21 cellular contexts compared by ENCODE assay signal in genomic region chr12:47955059-47955458, GRCh38. TPM values are rescaled to one million over a fixed set of nuclear protein-coding genes. Genes with fewer than 3 reads are reported as not detected.
DNase-seq lines count a peak whose midpoint lies in the region; ATAC-seq, FAIRE-seq and TF ChIP-seq lines count a peak whose summit lies in the region.
"Had no signal": no experiment of that assay in that cellular context is flagged by ENCODE, and none has a peak within 500 bp of the region (broad histone marks: within the 10 kb centered on the region; RNA-seq: fewer than 3 reads in every experiment).

No MANE protein-coding gene starts in this region.

- no peak for TF ChIP-seq RAD21 in liver (IDR thresholded peaks at IDR 0.05)
- TF ChIP-seq RAD21 in HepG2 (CRISPR knock-in tag; IDR thresholded peaks at IDR 0.05): no peak

- H3K9me3 ChIP-seq in liver (ENCODE audit: control insufficient read depth in 4 of 4, low read length in 3 of 4) (no peaks in the 10 kb centered on the region), HepG2 (ENCODE audit: low read length) (peaks cover 12% of the 10 kb centered on the region; the same call in 1 of the 2 replicates), trophoblast cell (ENCODE audit: insufficient read depth, low read depth, low read length) (peaks cover 9% of the 10 kb centered on the region)
- no peaks in the 10 kb centered on the region for H3K9me3 ChIP-seq in CD4-positive, alpha-beta T cell (ENCODE audit: control insufficient read depth, low read length)

- H2AK5ac ChIP-seq in trophoblast cell (ENCODE audit: low read length): no peak overlapping the region

- H3K27ac Mint-ChIP-seq in activated naive CD4-positive, alpha-beta T cell treated with anti-CD3 and anti-CD28 coated beads for 36 hours: no peak overlapping the region
- H3K27ac Mint-ChIP-seq in CD4-positive, alpha-beta T cell: no peak overlapping the region
- H3K27ac Mint-ChIP-seq: CD14-positive monocyte; CD8-positive, alpha-beta T cell; HFFc6 had no signal

- H3K9ac ChIP-seq in liver (ENCODE audit: low read depth in 1 of 2, low read length in 2 of 2) (no peak overlapping the region), HepG2 (ENCODE audit: insufficient read depth, low read depth, low read length) (no peak overlapping the region), trophoblast cell (ENCODE audit: low read length) (no peak overlapping the region)
- H3K9ac ChIP-seq: BLaER1, GM23248 had no signal

- H2BK120ac ChIP-seq in trophoblast cell (ENCODE audit: insufficient read depth, low read length, poor library complexity): peak overlapping the region; percentile 12

- no peak overlapping the region for H3K14ac ChIP-seq in trophoblast cell (ENCODE audit: low read length)

- no peak overlapping the region for H3K4me2 ChIP-seq in HepG2 (ENCODE audit: low read depth, low read length)
- no peak overlapping the region for H3K4me2 ChIP-seq in trophoblast cell (ENCODE audit: low read length)
- H3K4me2 ChIP-seq: A549, BLaER1 had no signal

- intact Hi-C loops in HepG2 (cut with micrococcal nuclease; ENCODE audit: unreplicated experiment): no loop called here
- intact Hi-C loops in activated naive CD4-positive, alpha-beta T cell treated with anti-CD3 and anti-CD28 coated beads for 36 hours (cut with micrococcal nuclease): no loop called here
- intact Hi-C loops in CD4-positive, alpha-beta T cell (cut with DNase I, micrococcal nuclease): no loop called here

- no peak for TF ChIP-seq CTCF in liver (IDR thresholded peaks at IDR 0.05; ENCODE audit: low read depth, low read length, missing input control)
- TF ChIP-seq CTCF in HepG2 (CRISPR knock-in tag; IDR thresholded peaks at IDR 0.05): no peak
- no peak for TF ChIP-seq CTCF in CD4-positive, alpha-beta T cell (IDR thresholded peaks at IDR 0.05)

- H2AFZ ChIP-seq in HepG2 (ENCODE audit: low read length): no peak overlapping the region
- H2AFZ ChIP-seq in trophoblast cell (ENCODE audit: insufficient read depth, low read length, poor library complexity): no peak overlapping the region
- H2AFZ ChIP-seq: GM23248 had no signal

- no peaks in the 10 kb centered on the region for H3K4me1 Mint-ChIP-seq in activated naive CD4-positive, alpha-beta T cell treated with anti-CD3 and anti-CD28 coated beads for 36 hours (ENCODE audit: low read depth)
- no peaks in the 10 kb centered on the region for H3K4me1 Mint-ChIP-seq in CD4-positive, alpha-beta T cell (ENCODE audit: low read depth)
- H3K4me1 Mint-ChIP-seq: CD14-positive monocyte had no signal

- H3K4me1 ChIP-seq in liver (ENCODE audit: control insufficient read depth in 4 of 4, insufficient read depth in 4 of 4, low read length in 3 of 4): peaks cover 0 to 3% (median 2%) of the 10 kb centered on the region in 4 donors
- peaks cover 26% of the 10 kb centered on the region for H3K4me1 ChIP-seq in HepG2 (ENCODE audit: insufficient read depth, low read length)
- peaks cover 30 to 40% of the 10 kb centered on the region in 2 experiments for H3K4me1 ChIP-seq in trophoblast cell (ENCODE audit: control insufficient read depth in 1 of 2, insufficient read depth in 2 of 2, low read length in 2 of 2)
- H3K4me1 ChIP-seq: A549 had no signal

- H3K27me3 ChIP-seq in liver (ENCODE audit: control insufficient read depth in 4 of 4, insufficient read depth in 4 of 4, low read length in 3 of 4): no peaks in the 10 kb centered on the region
- H3K27me3 ChIP-seq in HepG2 (ENCODE audit: control insufficient read depth in 1 of 2, insufficient read depth in 2 of 2, low read length in 2 of 2): peaks cover 1 to 29% of the 10 kb centered on the region in 2 experiments; a peak in 3 of 5 replicates
- H3K27me3 ChIP-seq in trophoblast cell (ENCODE audit: insufficient read depth, low read length): no peaks in the 10 kb centered on the region
- no peaks in the 10 kb centered on the region for H3K27me3 ChIP-seq in CD4-positive, alpha-beta T cell (ENCODE audit: control insufficient read depth, insufficient read depth, low read length)
- H3K27me3 ChIP-seq: BLaER1 had no signal

- in situ Hi-C loops in HepG2 (cut with HindIII; ENCODE audit: extremely low pct_ligation_motif_present, low pct_unique_long_range_greater_than_20kb): no loop called here

- no peak overlapping the region for H3K27ac ChIP-seq in liver (ENCODE audit: low read depth in 1 of 2, low read length in 2 of 2)
- H3K27ac ChIP-seq in HepG2 (ENCODE audit: extremely low read length, insufficient read depth, low read length): no peak overlapping the region
- no peak overlapping the region for H3K27ac ChIP-seq in trophoblast cell (ENCODE audit: low read depth, low read length)
- no peak overlapping the region for H3K27ac ChIP-seq in CD4-positive, alpha-beta T cell (ENCODE audit: low read depth, low read length)
- H3K27ac ChIP-seq: 22Rv1, A549, BLaER1, GM23248 had no signal

- no peak overlapping the region for H3K4me3 Mint-ChIP-seq in activated naive CD4-positive, alpha-beta T cell treated with anti-CD3 and anti-CD28 coated beads for 36 hours
- no peak overlapping the region for H3K4me3 Mint-ChIP-seq in CD4-positive, alpha-beta T cell
- H3K4me3 Mint-ChIP-seq: CD14-positive monocyte; CD8-positive, alpha-beta T cell; HFFc6 had no signal

- TF ChIP-seq EP300 in HepG2 (IDR thresholded peaks at IDR 0.05; ENCODE audit: low read depth in 2 of 2, low read length in 2 of 2) (no peak), HepG2 (CRISPR knock-in tag; IDR thresholded peaks at IDR 0.05; ENCODE audit: borderline replicate concordance) (no peak)

- POLR2A ChIA-PET in HepG2 (lab: Yijun Ruan, JAX): no interaction called here
- POLR2A ChIA-PET in CD4-positive, alpha-beta T cell (lab: Charles Lee): no interaction called here

- H3K79me2 ChIP-seq in HepG2 (ENCODE audit: insufficient read depth, low read length) (no peaks in the 10 kb centered on the region), trophoblast cell (ENCODE audit: control insufficient read depth, insufficient read depth, low read length, poor library complexity) (peaks cover 2% of the 10 kb centered on the region)

- H4K20me1 ChIP-seq in HepG2 (ENCODE audit: insufficient read depth, low read length): no peaks in the 10 kb centered on the region
- H4K20me1 ChIP-seq: BLaER1 had no signal

- no peaks in the 10 kb centered on the region for H3K36me3 ChIP-seq in liver (ENCODE audit: control insufficient read depth in 4 of 4, insufficient read depth in 3 of 4, low read depth in 1 of 4, low read length in 3 of 4)
- H3K36me3 ChIP-seq in HepG2 (replicated peaks in 1 of 2; ENCODE audit: control insufficient read depth in 1 of 2, insufficient read depth in 2 of 2, low read length in 2 of 2): no peaks in the 10 kb centered on the region
- H3K36me3 ChIP-seq in trophoblast cell (ENCODE audit: control insufficient read depth in 1 of 2, insufficient read depth in 2 of 2, low read length in 2 of 2): no peaks in the 10 kb centered on the region
- H3K36me3 ChIP-seq: BLaER1 had no signal

- peaks cover 23% of the 10 kb centered on the region for H3K79me1 ChIP-seq in trophoblast cell (ENCODE audit: low read length)

- no TSS peak for BruUV-seq in HepG2 (replicated peaks; lab: Mats Ljungman, UMichigan)

- no peak for TF ChIP-seq POLR2A in HepG2 (IDR thresholded peaks at IDR 0.05; ENCODE audit: insufficient read depth in 1 of 2, low read depth in 2 of 2, low read length in 2 of 2)

- CTCF ChIA-PET in HepG2 (lab: Yijun Ruan, JAX; ENCODE audit: low intra/inter-chr PET ratio, low total read pairs): no interaction called here
- CTCF ChIA-PET in activated naive CD4-positive, alpha-beta T cell treated with anti-CD3 and anti-CD28 coated beads for 36 hours (lab: Charles Lee): interaction anchor here (3.3 kb wide), 1 partner anchor 8 kb away, joined by 12 read pairs; the partner anchor contains the start of gene TMEM106C
- CTCF ChIA-PET in CD4-positive, alpha-beta T cell (lab: Charles Lee): interaction anchor here (1.1 to 1.3 kb wide), 2 partner anchors 8 to 50 kb away, joined by 3 to 6 read pairs; partner anchors contain the start of genes TMEM106C and VDR

- no peak overlapping the region for H2BK5ac ChIP-seq in trophoblast cell (ENCODE audit: low read depth, low read length, poor library complexity)

- no peak overlapping the region for H3K23ac ChIP-seq in trophoblast cell (ENCODE audit: low read length)

- no peak overlapping the region for H4K8ac ChIP-seq in trophoblast cell (ENCODE audit: low read depth, low read length)

- H4K91ac ChIP-seq in trophoblast cell (ENCODE audit: low read depth, low read length): no peak overlapping the region

- ATAC-seq in HepG2 (no peak), HG02884 (IDR thresholded peaks at IDR 0.05; ENCODE audit: unreplicated experiment) (no peak)
- no peak for ATAC-seq in CD4-positive, alpha-beta T cell (ENCODE audit: poor library complexity)
- ATAC-seq: A549; CD8-positive, alpha-beta T cell had no signal

- DNase-seq in HepG2 (ENCODE audit: low spot score) (no peak), left kidney (ENCODE audit: low read depth, low spot score) (peak; percentile 54), trophoblast cell (no peak)
- no peak for DNase-seq in activated naive CD4-positive, alpha-beta T cell treated with anti-CD3 and anti-CD28 coated beads for 36 hours
- no peak for DNase-seq in CD4-positive, alpha-beta T cell
- DNase-seq: AML-193; CD8-positive, alpha-beta T cell; COR-L47; GM23248; HCEC 1CT had no signal

- FAIRE-seq in HepG2 (lab: Jason Lieb, UNC): no peak
- FAIRE-seq: A549, G401.6, GM12891, GM19239, H54 had no signal

- H3K9me3 Mint-ChIP-seq in activated naive CD4-positive, alpha-beta T cell treated with anti-CD3 and anti-CD28 coated beads for 36 hours: peaks cover 4% of the 10 kb centered on the region
- H3K9me3 Mint-ChIP-seq in CD4-positive, alpha-beta T cell: no peaks in the 10 kb centered on the region
- H3K9me3 Mint-ChIP-seq: CD8-positive, alpha-beta T cell had no signal

- H3K4ac ChIP-seq in trophoblast cell (ENCODE audit: low read depth, low read length): no peak overlapping the region

- 81% methylated on average over 3 of the region's 3 CpGs for WGBS in liver
- 25% methylated on average over 3 of the region's 3 CpGs for WGBS in HepG2 (ENCODE audit: low lambda C conversion rate)
- WGBS in trophoblast cell (ENCODE audit: extremely low coverage, insufficient coverage, insufficient read length): no CpG with 5 or more reads among the region's 3 CpGs

- H3K18ac ChIP-seq in trophoblast cell (ENCODE audit: low read length): no peak overlapping the region

- H2BK12ac ChIP-seq in trophoblast cell (ENCODE audit: low read length): no peak overlapping the region

- no peaks in the 10 kb centered on the region for H3K27me3 Mint-ChIP-seq in activated naive CD4-positive, alpha-beta T cell treated with anti-CD3 and anti-CD28 coated beads for 36 hours (ENCODE audit: low read depth)
- peaks cover 6% of the 10 kb centered on the region for H3K27me3 Mint-ChIP-seq in CD4-positive, alpha-beta T cell

- H3K4me3 ChIP-seq in liver (ENCODE audit: low read depth in 1 of 3, low read length in 3 of 3) (no peak overlapping the region), HepG2 (replicated peaks in 1 of 3; ENCODE audit: insufficient read depth in 1 of 3, low read depth in 2 of 3, low read length in 3 of 3) (no peak overlapping the region), trophoblast cell (ENCODE audit: low read depth, low read length) (no peak overlapping the region)
- H3K4me3 ChIP-seq: A549, BLaER1, GM23248 had no signal

- H3K36me3 Mint-ChIP-seq in activated naive CD4-positive, alpha-beta T cell treated with anti-CD3 and anti-CD28 coated beads for 36 hours (ENCODE audit: low read depth): no peaks in the 10 kb centered on the region
- H3K36me3 Mint-ChIP-seq in CD4-positive, alpha-beta T cell (ENCODE audit: low read depth): no peaks in the 10 kb centered on the region
- H3K36me3 Mint-ChIP-seq: CD14-positive monocyte; CD8-positive, alpha-beta T cell had no signal

- no peak overlapping the region for H4K12ac ChIP-seq in trophoblast cell (ENCODE audit: low read depth, low read length)

RNA-seq across cellular contexts. Expression of gene TMEM106C, which starts 8.3 kb away (rescaled TPM):
- total RNA-seq in liver (10 to 100 TPM; 18.8 to 57.8 TPM), HepG2 (2016; rRNA removed; fragmentation: Illumina TruSeq; extraction: Trizol) (132 and 134 TPM in 2 replicates)
- polyA plus RNA-seq in liver (10 to 100 TPM; 16.2 to 31.5 TPM), HepG2 (2011; rRNA removed) (191 and 192 TPM in 2 replicates)
- total RNA-seq in HepG2 (2016; cell fraction: cytosol; rRNA removed; fragmentation: Illumina TruSeq; extraction: Trizol; ENCODE audit: low read depth): 140 and 199 TPM in 2 replicates
- total RNA-seq in HepG2 (2016; cell fraction: insoluble cytoplasmic fraction; rRNA removed; fragmentation: Illumina TruSeq; extraction: Trizol): 131 and 142 TPM in 2 replicates
- total RNA-seq in HepG2 (2016; cell fraction: membrane; rRNA removed; fragmentation: Illumina TruSeq; extraction: Trizol): 222 and 263 TPM in 2 replicates
- total RNA-seq in HepG2 (2016; cell fraction: nucleus; rRNA removed; fragmentation: Illumina TruSeq; extraction: Trizol): 69.5 and 82.9 TPM in 2 replicates
- 141 and 173 TPM in 2 replicates for polyA plus RNA-seq in HepG2 (2011; cell fraction: cytosol; rRNA removed)
- polyA plus RNA-seq in HepG2 (2011; cell fraction: nucleus; rRNA removed): 103 and 125 TPM in 2 replicates
- polyA plus RNA-seq in HepG2 (2012): 67.2 and 83.0 TPM in 2 replicates
- polyA plus RNA-seq in HepG2 (2016; cell fraction: cytosol; fragmentation: Illumina TruSeq; extraction: Trizol; ENCODE audit: low read depth): 208 and 285 TPM in 2 replicates
- 129 and 148 TPM in 2 replicates for polyA plus RNA-seq in HepG2 (2016; cell fraction: insoluble cytoplasmic fraction; fragmentation: Illumina TruSeq; extraction: Trizol; ENCODE audit: low read depth)
- 221 and 275 TPM in 2 replicates for polyA plus RNA-seq in HepG2 (2016; cell fraction: membrane; fragmentation: Illumina TruSeq; extraction: Trizol; ENCODE audit: low read depth)
- 107 and 122 TPM in 2 replicates for polyA plus RNA-seq in HepG2 (2016; cell fraction: nucleus; fragmentation: Illumina TruSeq; extraction: Trizol; ENCODE audit: insufficient read depth, low read depth)
- 179 and 1,095 TPM in 2 replicates for polyA minus RNA-seq in HepG2 (2011; rRNA and poly(A)+ RNA removed; ENCODE audit: low replicate concordance)
- polyA minus RNA-seq in HepG2 (2011; cell fraction: cytosol; rRNA and poly(A)+ RNA removed): 43.2 and 44.5 TPM in 2 replicates
- polyA minus RNA-seq in HepG2 (2011; cell fraction: nucleus; rRNA and poly(A)+ RNA removed): 81.1 and 92.5 TPM in 2 replicates
- polyA plus RNA-seq in trophoblast cell (2013): 56.8 and 62.0 TPM in 2 replicates
- 100 to 1,000 TPM; 226 to 247 TPM for total RNA-seq in activated naive CD4-positive, alpha-beta T cell treated with anti-CD3 and anti-CD28 coated beads for 36 hours
- 10 to 100 TPM; 17.4 to 20.3 TPM for total RNA-seq in CD4-positive, alpha-beta T cell

RNA-seq across cellular contexts. Expression of gene COL2A1, which starts 49.2 kb away (rescaled TPM):
- total RNA-seq in liver: 100 to 1,000 TPM in 1 of 2 donors, not detected in 1; 321 TPM
- polyA plus RNA-seq in liver: not detected
- 9.2 and 38.3 TPM in 2 replicates for total RNA-seq in HepG2 (2016; rRNA removed; fragmentation: Illumina TruSeq; extraction: Trizol)
- total RNA-seq in HepG2 (2016; cell fraction: cytosol; rRNA removed; fragmentation: Illumina TruSeq; extraction: Trizol; ENCODE audit: low read depth): 1.1 and 3.1 TPM in 2 replicates
- 6.6 and 41.7 TPM in 2 replicates for total RNA-seq in HepG2 (2016; cell fraction: insoluble cytoplasmic fraction; rRNA removed; fragmentation: Illumina TruSeq; extraction: Trizol)
- total RNA-seq in HepG2 (2016; cell fraction: membrane; rRNA removed; fragmentation: Illumina TruSeq; extraction: Trizol): 3.6 and 4.1 TPM in 2 replicates
- total RNA-seq in HepG2 (2016; cell fraction: nucleus; rRNA removed; fragmentation: Illumina TruSeq; extraction: Trizol): 44.6 and 58.3 TPM in 2 replicates
- polyA plus RNA-seq in HepG2 (2011; rRNA removed): 7.4 and 9.8 TPM in 2 replicates
- 4.1 and 4.4 TPM in 2 replicates for polyA plus RNA-seq in HepG2 (2011; cell fraction: cytosol; rRNA removed)
- 113 and 136 TPM in 2 replicates for polyA plus RNA-seq in HepG2 (2011; cell fraction: nucleus; rRNA removed)
- polyA plus RNA-seq in HepG2 (2012): 7.6 and 8.6 TPM in 2 replicates
- 0.91 and 1.3 TPM in 2 replicates for polyA plus RNA-seq in HepG2 (2016; cell fraction: cytosol; fragmentation: Illumina TruSeq; extraction: Trizol; ENCODE audit: low read depth)
- polyA plus RNA-seq in HepG2 (2016; cell fraction: insoluble cytoplasmic fraction; fragmentation: Illumina TruSeq; extraction: Trizol; ENCODE audit: low read depth): 5.7 and 8.4 TPM in 2 replicates
- 1.5 and 2.1 TPM in 2 replicates for polyA plus RNA-seq in HepG2 (2016; cell fraction: membrane; fragmentation: Illumina TruSeq; extraction: Trizol; ENCODE audit: low read depth)
- 114 and 115 TPM in 2 replicates for polyA plus RNA-seq in HepG2 (2016; cell fraction: nucleus; fragmentation: Illumina TruSeq; extraction: Trizol; ENCODE audit: insufficient read depth, low read depth)
- 7.1 TPM in 1 of 2 replicates, not detected in the other for polyA minus RNA-seq in HepG2 (2011; rRNA and poly(A)+ RNA removed; ENCODE audit: low replicate concordance)
- polyA minus RNA-seq in HepG2 (2011; cell fraction: cytosol; rRNA and poly(A)+ RNA removed): 4.7 and 7.3 TPM in 2 replicates
- polyA minus RNA-seq in HepG2 (2011; cell fraction: nucleus; rRNA and poly(A)+ RNA removed): 12.5 and 15.2 TPM in 2 replicates
- 72.0 and 81.5 TPM in 2 replicates for polyA plus RNA-seq in trophoblast cell (2013)
- total RNA-seq in activated naive CD4-positive, alpha-beta T cell treated with anti-CD3 and anti-CD28 coated beads for 36 hours: not detected
- not detected for total RNA-seq in CD4-positive, alpha-beta T cell
- total RNA-seq: CD8-positive, alpha-beta T cell; GM23248; HFFc6 had no signal
- polyA plus RNA-seq: CD14-positive monocyte, GM23248 had no signal

RNA-seq across cellular contexts. Expression of gene VDR, which starts 50.3 kb away (rescaled TPM):
- under 1 TPM; 0.25 to 0.42 TPM for total RNA-seq in liver
- under 1 TPM; 0.28 to 0.47 TPM for polyA plus RNA-seq in liver
- total RNA-seq in HepG2 (2016; rRNA removed; fragmentation: Illumina TruSeq; extraction: Trizol): 0.21 and 0.33 TPM in 2 replicates
- total RNA-seq in HepG2 (2016; cell fraction: cytosol; rRNA removed; fragmentation: Illumina TruSeq; extraction: Trizol; ENCODE audit: low read depth): 0.09 TPM in 1 of 2 replicates, not detected in the other
- 0.40 and 0.52 TPM in 2 replicates for total RNA-seq in HepG2 (2016; cell fraction: insoluble cytoplasmic fraction; rRNA removed; fragmentation: Illumina TruSeq; extraction: Trizol)
- 0.14 and 0.22 TPM in 2 replicates for total RNA-seq in HepG2 (2016; cell fraction: membrane; rRNA removed; fragmentation: Illumina TruSeq; extraction: Trizol)
- total RNA-seq in HepG2 (2016; cell fraction: nucleus; rRNA removed; fragmentation: Illumina TruSeq; extraction: Trizol): 0.16 and 0.25 TPM in 2 replicates
- polyA plus RNA-seq in HepG2 (2011; rRNA removed): 0.08 and 0.13 TPM in 2 replicates
- polyA plus RNA-seq in HepG2 (2011; cell fraction: cytosol; rRNA removed): 0.04 and 0.09 TPM in 2 replicates
- 0.10 and 0.21 TPM in 2 replicates for polyA plus RNA-seq in HepG2 (2011; cell fraction: nucleus; rRNA removed)
- 0.08 and 0.35 TPM in 2 replicates for polyA plus RNA-seq in HepG2 (2012)
- polyA plus RNA-seq in HepG2 (2016; cell fraction: cytosol; fragmentation: Illumina TruSeq; extraction: Trizol; ENCODE audit: low read depth): not detected in 2 replicates
- 0.24 and 0.36 TPM in 2 replicates for polyA plus RNA-seq in HepG2 (2016; cell fraction: insoluble cytoplasmic fraction; fragmentation: Illumina TruSeq; extraction: Trizol; ENCODE audit: low read depth)
- polyA plus RNA-seq in HepG2 (2016; cell fraction: membrane; fragmentation: Illumina TruSeq; extraction: Trizol; ENCODE audit: low read depth): 0.03 and 0.12 TPM in 2 replicates
- 0.48 and 0.64 TPM in 2 replicates for polyA plus RNA-seq in HepG2 (2016; cell fraction: nucleus; fragmentation: Illumina TruSeq; extraction: Trizol; ENCODE audit: insufficient read depth, low read depth)
- polyA minus RNA-seq in HepG2 (2011; rRNA and poly(A)+ RNA removed; ENCODE audit: low replicate concordance): 0.16 and 12.3 TPM in 2 replicates
- polyA minus RNA-seq in HepG2 (2011; cell fraction: cytosol; rRNA and poly(A)+ RNA removed): not detected in 2 replicates
- 0.13 and 0.25 TPM in 2 replicates for polyA minus RNA-seq in HepG2 (2011; cell fraction: nucleus; rRNA and poly(A)+ RNA removed)
- 0.56 and 0.60 TPM in 2 replicates for polyA plus RNA-seq in trophoblast cell (2013)
- total RNA-seq in activated naive CD4-positive, alpha-beta T cell treated with anti-CD3 and anti-CD28 coated beads for 36 hours: 10 to 100 TPM; 56.4 to 57.7 TPM
- 1 to 10 TPM in 1 of 2 experiments, under 1 TPM in 1; 0.93 to 1.6 TPM for total RNA-seq in CD4-positive, alpha-beta T cell

Comparison
In these comparisons a context has a peak if more than half of its experiments do, and no peak if none do; other contexts are left out.
1. RNA of gene VDR, which starts 50.3 kb away (total RNA-seq): 56.4 to 57.7 TPM in activated naive CD4-positive, alpha-beta T cell treated with anti-CD3 and anti-CD28 coated beads for 36 hours; 0.93 to 1.6 TPM in CD4-positive, alpha-beta T cell, 0.25 to 0.42 TPM in liver and 0.09 to 0.52 TPM in HepG2; every median in the first group is over 10 times any median in the second.